ENCODE assay signal across 18 cellular contexts in genomic region chr11:68643576-68643975, GRCh38. TPM values are rescaled to one million over a fixed set of nuclear protein-coding genes. Genes with fewer than 3 reads are reported as not detected.
DNase-seq lines count a peak whose midpoint lies in the region; ATAC-seq and FAIRE-seq lines count a peak whose summit lies in the region.
"Had no signal": no experiment of that assay in that cellular context is flagged by ENCODE, and none has a peak within 500 bp of the region (broad histone marks: within the 10 kb centered on the region; RNA-seq: fewer than 3 reads in every experiment).

No MANE protein-coding gene starts in this region.

- no peak for ATAC-seq in naive thymus-derived CD4-positive, alpha-beta T cell
- ATAC-seq: stimulated activated memory B cell treated with anti-CD40 and anti-IgM and Interleukin-4, amounts not matched to agents 10 μg/mL and 1 μg/mL and 100 μg/mL, for 72 hours; upper lobe of right lung had no signal

- peaks cover 0 to 14% (median 0%) of the 10 kb centered on the region in 3 experiments for H3K9me3 ChIP-seq in naive thymus-derived CD4-positive, alpha-beta T cell (ENCODE audit: control insufficient read depth in 2 of 3, low read length in 3 of 3)

- H3K36me3 ChIP-seq in naive thymus-derived CD4-positive, alpha-beta T cell (ENCODE audit: control insufficient read depth in 2 of 3, insufficient read depth in 3 of 3, low read length in 3 of 3) = no peaks in the 10 kb centered on the region
- H3K36me3 ChIP-seq: upper lobe of right lung had no signal

- H3K9me3 Mint-ChIP-seq in naive thymus-derived CD4-positive, alpha-beta T cell = peaks cover 10 to 41% (median 15%) of the 10 kb centered on the region in 11 donors

- CTCF ChIA-PET in naive thymus-derived CD4-positive, alpha-beta T cell (lab: Charles Lee) = no interaction called here

- H3K4me3 Mint-ChIP-seq in naive thymus-derived CD4-positive, alpha-beta T cell = no peak overlapping the region
- H3K4me3 Mint-ChIP-seq: H9; stimulated activated memory B cell treated with anti-CD40 and anti-IgM and Interleukin-4, amounts not matched to agents 10 μg/mL and 1 μg/mL and 100 μg/mL, for 72 hours had no signal

- no peak for FAIRE-seq in urothelium cell line (lab: Jason Lieb, UNC)

- no peak overlapping the region for H3K4me3 ChIP-seq in naive thymus-derived CD4-positive, alpha-beta T cell (ENCODE audit: low read length)
- H3K4me3 ChIP-seq: upper lobe of right lung had no signal

- H3K27me3 Mint-ChIP-seq in naive thymus-derived CD4-positive, alpha-beta T cell = peaks cover 0 to 16% (median 10%) of the 10 kb centered on the region in 5 donors
- H3K27me3 Mint-ChIP-seq: stimulated activated memory B cell treated with anti-CD40 and anti-IgM and Interleukin-4, amounts not matched to agents 10 μg/mL and 1 μg/mL and 100 μg/mL, for 72 hours had no signal

- POLR2A ChIA-PET in naive thymus-derived CD4-positive, alpha-beta T cell (lab: Charles Lee) = no interaction called here

- intact Hi-C loops in naive thymus-derived CD4-positive, alpha-beta T cell (cut with micrococcal nuclease) = no loop called here

- H3K27ac Mint-ChIP-seq in naive thymus-derived CD4-positive, alpha-beta T cell = no peak overlapping the region
- H3K27ac Mint-ChIP-seq: progenitor cell of endocrine pancreas; stimulated activated memory B cell treated with anti-CD40 and anti-IgM and Interleukin-4, amounts not matched to agents 10 μg/mL and 1 μg/mL and 100 μg/mL, for 72 hours had no signal

- no peaks in the 10 kb centered on the region for H3K4me1 ChIP-seq in naive thymus-derived CD4-positive, alpha-beta T cell (ENCODE audit: control insufficient read depth in 2 of 2, insufficient read depth in 2 of 2, low read length in 2 of 2)
- H3K4me1 ChIP-seq: upper lobe of right lung had no signal

- peak; percentile 47 for DNase-seq in activated effector memory CD4-positive, alpha-beta T cell treated with anti-CD3 and anti-CD28 coated beads, Interleukin-2, amount 50 U/mL, for 16 hours
- DNase-seq in activated effector memory CD4-positive, alpha-beta T cell treated with Interleukin-2 at 50 U/mL for 16 hours = no peak
- DNase-seq in NCI-H526 treated with DMSO at 0.1 percent for 48 hours (lab: John Stamatoyannopoulos, UW) = peak; percentile 53
- DNase-seq in fibroblast of peridontal ligament (ENCODE audit: extremely low read depth) = peak; percentile 7
- peak; percentile 23 for DNase-seq in urothelium cell line (ENCODE audit: low spot score)
- DNase-seq in naive thymus-derived CD4-positive, alpha-beta T cell = no peak
- no peak for DNase-seq in C1 segment of cervical spinal cord (lab: John Stamatoyannopoulos, UW)
- no peak for DNase-seq in nucleus accumbens (lab: John Stamatoyannopoulos, UW)
- DNase-seq: activated CD8-positive, alpha-beta memory T cell treated with anti-CD3 and anti-CD28 coated beads for 24 hours; activated naive CD4-positive, alpha-beta T cell treated with Interleukin-2 at 50 U/mL for 16 hours; cerebellar nuclear complex; H9; NCI-H2227 treated with DMSO at 0.1 percent for 48 hours; stimulated activated CD4-positive, alpha-beta T cell treated with anti-CD3 and anti-CD28 coated beads, Interleukin-4, amount 100 ng/mL, for 1 hour; upper lobe of right lung had no signal

- no peak overlapping the region for H3K27ac ChIP-seq in naive thymus-derived CD4-positive, alpha-beta T cell (ENCODE audit: low read depth, low read length)
- H3K27ac ChIP-seq: HL-60, upper lobe of right lung had no signal

- H3K27me3 ChIP-seq in naive thymus-derived CD4-positive, alpha-beta T cell (ENCODE audit: control insufficient read depth in 2 of 2, insufficient read depth in 2 of 2, low read length in 2 of 2) = no peaks in the 10 kb centered on the region
- H3K27me3 ChIP-seq: upper lobe of right lung had no signal

- H3K36me3 Mint-ChIP-seq in naive thymus-derived CD4-positive, alpha-beta T cell = peaks cover 3 to 12% (median 6%) of the 10 kb centered on the region in 5 donors
- H3K36me3 Mint-ChIP-seq: stimulated activated memory B cell treated with anti-CD40 and anti-IgM and Interleukin-4, amounts not matched to agents 10 μg/mL and 1 μg/mL and 100 μg/mL, for 72 hours had no signal

- peaks cover 0 to 5% (median 0%) of the 10 kb centered on the region in 7 donors for H3K4me1 Mint-ChIP-seq in naive thymus-derived CD4-positive, alpha-beta T cell
- H3K4me1 Mint-ChIP-seq: stimulated activated memory B cell treated with anti-CD40 and anti-IgM and Interleukin-4, amounts not matched to agents 10 μg/mL and 1 μg/mL and 100 μg/mL, for 72 hours had no signal

RNA-seq across cellular contexts. Expression of gene GAL, which starts 40.8 kb away (rescaled TPM):
- not detected for total RNA-seq in naive thymus-derived CD4-positive, alpha-beta T cell
- not detected for polyA plus RNA-seq in naive thymus-derived CD4-positive, alpha-beta T cell
- total RNA-seq: upper lobe of right lung had no signal

Comparison
In these comparisons a context has a peak if more than half of its experiments do, and no peak if none do; other contexts are left out.
1. DNase-seq: peak in activated effector memory CD4-positive, alpha-beta T cell treated with anti-CD3 and anti-CD28 coated beads, Interleukin-2, amount 50 U/mL, for 16 hours (single experiment), NCI-H526 treated with DMSO at 0.1 percent for 48 hours (single experiment), fibroblast of peridontal ligament (single experiment) and urothelium cell line (single experiment); none in activated effector memory CD4-positive, alpha-beta T cell treated with Interleukin-2 at 50 U/mL for 16 hours (single experiment), naive thymus-derived CD4-positive, alpha-beta T cell (0 of 9), C1 segment of cervical spinal cord (0 of 14) and nucleus accumbens (0 of 56).